ENCODE assay signal across 24 cellular contexts in the genomic region with DNA sequence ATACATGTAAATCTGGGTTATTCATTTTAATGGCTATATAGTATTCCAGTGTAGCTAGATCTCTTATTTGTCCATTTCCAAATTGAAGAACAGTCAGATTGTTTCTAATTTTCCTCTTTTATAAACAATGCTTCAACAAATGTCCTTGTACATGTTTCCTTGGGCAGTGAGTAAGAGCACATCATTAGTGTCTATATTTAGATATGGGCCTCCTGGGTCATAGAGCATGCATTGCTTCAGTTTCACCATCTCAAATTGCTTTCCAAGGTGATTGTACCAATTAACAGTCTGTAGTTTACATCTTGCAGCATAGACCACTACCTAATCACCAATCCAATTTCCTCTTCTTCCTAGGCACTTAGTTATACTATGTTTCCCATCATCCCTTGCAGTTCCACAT.
"Had no signal": no experiment of that assay in that cellular context is flagged by ENCODE, and none has a peak within 500 bp of the region (broad histone marks: within the 10 kb centered on the region; RNA-seq: fewer than 3 reads in every experiment).

No MANE protein-coding gene starts in this region.

- DNase-seq: IMR-90, Karpas-422, KG1, MG63, NCI-H1092, NCI-H1105 treated with DMSO at 0.1 percent for 48 hours, NCI-H1417 treated with DMSO at 0.1 percent for 48 hours, NCI-H146, NCI-H1694 treated with DMSO at 0.1 percent for 48 hours, NCI-H1930, NCI-H2081, NCI-H2107, NCI-H226, NCI-H446, NCI-H510A, NCI-H524 treated with DMSO at 0.1 percent for 48 hours, NCI-H69, NCI-H774, OCI-M1, SHP77 treated with DMSO at 0.1 percent for 48 hours, SJCRH30 had no signal

- H3K9me3 ChIP-seq: MG63 had no signal

- H3K36me3 ChIP-seq: MG63, SJCRH30 had no signal

- FAIRE-seq: HepG2, RCC 7860 had no signal

- H3K27ac ChIP-seq: RWPE1, SJCRH30 had no signal

- H3K27me3 ChIP-seq: MG63, SJCRH30 had no signal

- H3K4me3 ChIP-seq: MG63, SJCRH30 had no signal
